Comparison of ENCODE assay signal across 8 cellular contexts in genomic region chr11:57711414-57712255, GRCh38. TPM values are rescaled to one million over a fixed set of nuclear protein-coding genes. Genes with fewer than 3 reads are reported as not detected.
A peak's percentile ranks its signal among the peaks of the same experiment; 100 is the strongest.
DNase-seq lines count a peak whose midpoint lies in the region; ATAC-seq, FAIRE-seq and TF ChIP-seq lines count a peak whose summit lies in the region.

MED19 (minus strand) TSS chr11:57712215; CDS start chr11:57712179, 36 bp downstream.

- no peaks in the 10 kb centered on the region for H3K9me3 ChIP-seq in ascending aorta

- ATAC-seq in HG02870 (IDR thresholded peaks at IDR 0.05; ENCODE audit: unreplicated experiment) (peak; percentile 36), sciatic nerve (peak; percentile 71)

- peak within 1 kb of the TSS; percentile 82 to 89 for H3K27ac ChIP-seq in ascending aorta

- TF ChIP-seq POLR2A in GM15510 (IDR thresholded peaks at IDR 0.05; ENCODE audit: borderline replicate concordance, extremely low read depth, insufficient read length): peak; percentile 36

- TF ChIP-seq CTCF in ascending aorta (IDR thresholded peaks at IDR 0.05) (no peak), D721Med (IDR thresholded peaks at IDR 0.05; ENCODE audit: insufficient read depth, missing control alignments) (no peak)

- FAIRE-seq in D721Med (lab: Jason Lieb, UNC): no peak

- peaks cover 16 to 29% of the 10 kb centered on the region in 2 donors for H3K4me1 ChIP-seq in ascending aorta

- DNase-seq in NCI-H146 (lab: John Stamatoyannopoulos, UW) (peak; percentile 98), T-helper 2 cell (peak; percentile 45 to 87 (median 75)), ascending aorta (ENCODE audit: low spot score in 2 of 2) (no peak), hypothalamus (lab: John Stamatoyannopoulos, UW) (peak in 38 of 51 donors; percentile 39 to 89 (median 74)), sciatic nerve (ENCODE audit: low spot score) (peak; percentile 88), D721Med (ENCODE audit: insufficient read length, low spot score) (no peak)

- peak within 1 kb of the TSS; percentile 79 to 85 for H3K4me3 ChIP-seq in ascending aorta

- H3K27me3 ChIP-seq in ascending aorta: no peaks in the 10 kb centered on the region

- H3K36me3 ChIP-seq in ascending aorta: no peaks in the 10 kb centered on the region

- intact Hi-C loops in ascending aorta (cut with DNase I): loop anchor here (1.0 to 2.0 kb wide), 7 partner anchors 30 to 181 kb away; partner anchors contain the start of genes CLP1, CTNND1, SELENOH and TIMM10
- intact Hi-C loops in sciatic nerve (cut with DNase I): no loop called here

RNA-seq across cellular contexts. Expression of gene MED19, which starts in this region (rescaled TPM):
- 35.2 TPM for total RNA-seq in ascending aorta
- total RNA-seq in sciatic nerve: 9.6 TPM

Comparison
In these comparisons a context has a peak if more than half of its experiments do, and no peak if none do; other contexts are left out.
1. DNase-seq: peak in NCI-H146 (single experiment), T-helper 2 cell (5 of 5), hypothalamus (38 of 51) and sciatic nerve (single experiment); none in ascending aorta (0 of 2) and D721Med (single experiment).